ENCODE assay signal across 12 cellular contexts in the genomic region with DNA sequence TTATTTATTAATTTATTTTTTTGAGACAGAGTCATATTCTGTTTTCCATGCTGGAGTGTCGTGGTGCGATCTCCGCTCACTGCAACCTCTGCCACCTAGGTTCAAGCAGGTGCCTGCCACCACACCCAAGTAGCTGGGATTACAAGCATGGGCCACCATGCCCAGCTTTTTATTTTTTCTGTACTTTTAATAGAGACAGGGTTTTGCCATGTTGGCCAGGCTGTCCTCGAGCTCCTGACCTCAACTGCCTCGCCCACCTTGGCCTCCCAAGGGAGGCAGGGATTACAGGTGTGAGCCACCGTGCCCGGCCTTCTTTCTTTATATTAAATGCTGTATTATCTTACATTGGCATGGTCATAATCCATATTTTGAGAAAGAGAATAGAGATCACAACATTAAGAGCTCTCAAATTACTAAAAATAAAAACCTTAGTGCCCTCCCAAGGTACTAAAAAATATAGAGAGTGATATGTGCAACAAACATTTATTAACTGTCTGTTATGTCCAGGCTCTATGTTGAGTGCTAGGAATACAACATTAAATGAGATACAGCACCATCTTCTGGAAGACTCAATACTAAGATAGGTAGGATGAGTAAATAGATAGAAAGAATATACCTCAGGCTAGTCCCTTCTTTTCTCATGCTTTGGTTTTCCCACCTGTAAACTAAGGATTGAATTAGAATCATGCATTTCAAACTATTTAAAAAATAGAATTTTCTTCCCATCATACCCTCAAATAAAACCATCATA.
DNase-seq lines count a peak whose midpoint lies in the region; ATAC-seq and TF ChIP-seq lines count a peak whose summit lies in the region.
"Had no signal": no experiment of that assay in that cellular context is flagged by ENCODE, and none has a peak within 500 bp of the region (broad histone marks: within the 10 kb centered on the region; RNA-seq: fewer than 3 reads in every experiment).

No MANE protein-coding gene starts in this region.

- no peak overlapping the region for H3K27ac Mint-ChIP-seq in activated T-cell treated with anti-CD3 and anti-CD28 coated beads, Interleukin-2, amount 50 U/mL, for 72 hours
- H3K27ac Mint-ChIP-seq: dendritic cell treated with granulocyte-macrophage colony-stimulating factor and Interleukin-4, amounts not matched to agents 40 ng/mL and 50 ng/mL, for 4 days had no signal

- DNase-seq in BJ (ENCODE audit: low read depth) (no peak), amniotic epithelial cell (ENCODE audit: low read depth) (peak; percentile 52), left lobe of liver (ENCODE audit: low spot score) (no peak), DMS79 treated with DMSO at 0.1 percent for 48 hours (lab: John Stamatoyannopoulos, UW) (no peak)
- DNase-seq in activated T-cell treated with anti-CD3 and anti-CD28 coated beads, Interleukin-2, amount 50 U/mL, for 72 hours: no peak
- DNase-seq: activated CD4-positive, CD25-positive, alpha-beta regulatory T cell; DMS79; mucosa of descending colon had no signal

- no peaks in the 10 kb centered on the region for H3K36me3 ChIP-seq in BJ (ENCODE audit: control insufficient read depth, insufficient read depth, low read length)

- no peaks in the 10 kb centered on the region for H3K36me3 Mint-ChIP-seq in activated T-cell treated with anti-CD3 and anti-CD28 coated beads, Interleukin-2, amount 50 U/mL, for 72 hours (ENCODE audit: insufficient read depth in 2 of 2)

- no peak overlapping the region for H3K4me3 Mint-ChIP-seq in activated T-cell treated with anti-CD3 and anti-CD28 coated beads, Interleukin-2, amount 50 U/mL, for 72 hours
- H3K4me3 Mint-ChIP-seq: dendritic cell treated with granulocyte-macrophage colony-stimulating factor and Interleukin-4, amounts not matched to agents 40 ng/mL and 50 ng/mL, for 4 days had no signal

- TF ChIP-seq RAD21 in Ishikawa (IDR thresholded peaks at IDR 0.05; ENCODE audit: low read depth): peak; percentile 22; the same call in 1 of the 2 replicates

- no peak for TF ChIP-seq EP300 in Ishikawa (IDR thresholded peaks at IDR 0.05; ENCODE audit: borderline replicate concordance)

- H3K9me3 Mint-ChIP-seq in activated T-cell treated with anti-CD3 and anti-CD28 coated beads, Interleukin-2, amount 50 U/mL, for 72 hours: peaks cover 0 to 4% of the 10 kb centered on the region in 2 donors

- CTCF ChIA-PET in BJ (lab: Yijun Ruan, JAX): interaction anchor here (0.6 to 1.5 kb wide), 9 partner anchors 40 to 404 kb away, joined by 3 to 8 read pairs (median 4); no protein-coding TSS in a partner anchor

- POLR2A ChIA-PET in BJ (lab: Charles Lee): no interaction called here

- H3K27me3 Mint-ChIP-seq in activated T-cell treated with anti-CD3 and anti-CD28 coated beads, Interleukin-2, amount 50 U/mL, for 72 hours (ENCODE audit: low read depth): no peaks in the 10 kb centered on the region
- H3K27me3 Mint-ChIP-seq: dendritic cell treated with granulocyte-macrophage colony-stimulating factor and Interleukin-4, amounts not matched to agents 40 ng/mL and 50 ng/mL, for 4 days had no signal

- peak; percentile 29; the same call in 1 of the 2 replicates for TF ChIP-seq CTCF in BJ (IDR thresholded peaks at IDR 0.05; ENCODE audit: insufficient read depth, low read depth, low read length)

- peak; percentile 94 for ATAC-seq in left lobe of liver
- ATAC-seq in activated T-cell treated with anti-CD3 and anti-CD28 coated beads, Interleukin-2, amount 50 U/mL, for 72 hours (replicated peaks in 1 of 2): no peak
- no peak for ATAC-seq in GM21526 (IDR thresholded peaks at IDR 0.05; ENCODE audit: low FRiP score, unreplicated experiment)
- no peak for ATAC-seq in GM19023 (IDR thresholded peaks at IDR 0.05; ENCODE audit: unreplicated experiment)
- ATAC-seq: mucosa of descending colon had no signal

- H3K27me3 ChIP-seq in BJ (ENCODE audit: control insufficient read depth, insufficient read depth, low read length): no peaks in the 10 kb centered on the region; the same call in 1 of the 2 replicates

- no peaks in the 10 kb centered on the region for H3K4me1 Mint-ChIP-seq in activated T-cell treated with anti-CD3 and anti-CD28 coated beads, Interleukin-2, amount 50 U/mL, for 72 hours (ENCODE audit: low read depth)

- H3K4me3 ChIP-seq in BJ (ENCODE audit: low read depth, low read length): no peak overlapping the region
- H3K4me3 ChIP-seq: mucosa of descending colon had no signal

TF ChIP-seq in Ishikawa, 13 proteins besides CTCF, POLR2A, EP300 and RAD21:
- TF ChIP-seq TCF12 (IDR thresholded peaks at IDR 0.05; ENCODE audit: low read depth) (no peak), TAF1 (IDR thresholded peaks at IDR 0.05; ENCODE audit: low read depth) (no peak), ZBTB7A (IDR thresholded peaks at IDR 0.05; ENCODE audit: low read depth) (no peak), NFIC (IDR thresholded peaks at IDR 0.05) (no peak), YY1 (IDR thresholded peaks at IDR 0.05; ENCODE audit: low read depth) (no peak), CREB1 (IDR thresholded peaks at IDR 0.05; ENCODE audit: low read depth) (no peak)
- TF ChIP-seq, protein P1, sequence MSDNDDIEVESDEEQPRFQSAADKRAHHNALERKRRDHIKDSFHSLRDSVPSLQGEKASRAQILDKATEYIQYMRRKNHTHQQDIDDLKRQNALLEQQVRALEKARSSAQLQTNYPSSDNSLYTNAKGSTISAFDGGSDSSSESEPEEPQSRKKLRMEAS (IDR thresholded peaks at IDR 0.05): no peak
- TF ChIP-seq, protein P2, sequence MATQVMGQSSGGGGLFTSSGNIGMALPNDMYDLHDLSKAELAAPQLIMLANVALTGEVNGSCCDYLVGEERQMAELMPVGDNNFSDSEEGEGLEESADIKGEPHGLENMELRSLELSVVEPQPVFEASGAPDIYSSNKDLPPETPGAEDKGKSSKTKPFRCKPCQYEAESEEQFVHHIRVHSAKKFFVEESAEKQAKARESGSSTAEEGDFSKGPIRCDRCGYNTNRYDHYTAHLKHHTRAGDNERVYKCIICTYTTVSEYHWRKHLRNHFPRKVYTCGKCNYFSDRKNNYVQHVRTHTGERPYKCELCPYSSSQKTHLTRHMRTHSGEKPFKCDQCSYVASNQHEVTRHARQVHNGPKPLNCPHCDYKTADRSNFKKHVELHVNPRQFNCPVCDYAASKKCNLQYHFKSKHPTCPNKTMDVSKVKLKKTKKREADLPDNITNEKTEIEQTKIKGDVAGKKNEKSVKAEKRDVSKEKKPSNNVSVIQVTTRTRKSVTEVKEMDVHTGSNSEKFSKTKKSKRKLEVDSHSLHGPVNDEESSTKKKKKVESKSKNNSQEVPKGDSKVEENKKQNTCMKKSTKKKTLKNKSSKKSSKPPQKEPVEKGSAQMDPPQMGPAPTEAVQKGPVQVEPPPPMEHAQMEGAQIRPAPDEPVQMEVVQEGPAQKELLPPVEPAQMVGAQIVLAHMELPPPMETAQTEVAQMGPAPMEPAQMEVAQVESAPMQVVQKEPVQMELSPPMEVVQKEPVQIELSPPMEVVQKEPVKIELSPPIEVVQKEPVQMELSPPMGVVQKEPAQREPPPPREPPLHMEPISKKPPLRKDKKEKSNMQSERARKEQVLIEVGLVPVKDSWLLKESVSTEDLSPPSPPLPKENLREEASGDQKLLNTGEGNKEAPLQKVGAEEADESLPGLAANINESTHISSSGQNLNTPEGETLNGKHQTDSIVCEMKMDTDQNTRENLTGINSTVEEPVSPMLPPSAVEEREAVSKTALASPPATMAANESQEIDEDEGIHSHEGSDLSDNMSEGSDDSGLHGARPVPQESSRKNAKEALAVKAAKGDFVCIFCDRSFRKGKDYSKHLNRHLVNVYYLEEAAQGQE (IDR thresholded peaks at IDR 0.05; ENCODE audit: low read depth): no peak
